In genomic region chr11:29249713-29250112, GRCh38 we compare ENCODE assay signal across 7 cellular contexts.
"Had no signal": no experiment of that assay in that cellular context is flagged by ENCODE, and none has a peak within 500 bp of the region (broad histone marks: within the 10 kb centered on the region; RNA-seq: fewer than 3 reads in every experiment).

No MANE protein-coding gene starts in this region.

- ATAC-seq: GM12878 had no signal

- DNase-seq: GDM1, GF-D8 had no signal

- FAIRE-seq: G401.6, GM12878, GM12891, GM12892, GM18507 had no signal

- H3K4me3 ChIP-seq: GM12878 had no signal
